14 cellular contexts compared by ENCODE assay signal in genomic region chr1:14498839-14499238, GRCh38.
A peak's percentile ranks its signal among the peaks of the same experiment; 100 is the strongest.
DNase-seq lines count a peak whose midpoint lies in the region; ATAC-seq and TF ChIP-seq lines count a peak whose summit lies in the region.
"Had no signal": no experiment of that assay in that cellular context is flagged by ENCODE, and none has a peak within 500 bp of the region (broad histone marks: within the 10 kb centered on the region; RNA-seq: fewer than 3 reads in every experiment).

No MANE protein-coding gene starts in this region.

- no peak overlapping the region for H3K27ac ChIP-seq in GM23338 (ENCODE audit: low read depth)
- peak overlapping the region in 3 of 4 donors; percentile 30 to 58 (median 52) for H3K27ac ChIP-seq in esophagus muscularis mucosa (replicated peaks in 1 of 4)
- no peak overlapping the region for H3K27ac ChIP-seq in substantia nigra (ENCODE audit: low read depth, low read length, poor library complexity, severe bottlenecking)
- H3K27ac ChIP-seq: BLaER1 treated with 17β-estradiol and CSF1 and Interleukin-3, amounts not matched to agents 10 nM and 100 nM had no signal

- no peak overlapping the region for H3K4me3 Mint-ChIP-seq in GM23338

- TF ChIP-seq CTCF in GM23338 (conservative IDR thresholded peaks at IDR 0.05; ENCODE audit: low read depth in 2 of 2) (no peak), esophagus muscularis mucosa (IDR thresholded peaks at IDR 0.05) (no peak), BE2C (IDR thresholded peaks at IDR 0.05; ENCODE audit: low read depth, low read length) (no peak)

- no peaks in the 10 kb centered on the region for H3K36me3 Mint-ChIP-seq in GM23338 (ENCODE audit: low read depth)

- DNase-seq in GM23338 (ENCODE audit: low spot score) (no peak), NCI-H748 (lab: John Stamatoyannopoulos, UW; ENCODE audit: unreplicated experiment) (peak; percentile 67), esophagus muscularis mucosa (ENCODE audit: extremely low spot score) (peak; percentile 64), mucosa of gallbladder (ENCODE audit: low spot score) (peak; percentile 50), substantia nigra (lab: John Stamatoyannopoulos, UW) (no peak), BE2C (no peak)
- DNase-seq: MM.1S, NCI-H1105 treated with DMSO at 0.1 percent for 48 hours, NCI-H2081, NCI-H510A, SHP77 treated with DMSO at 0.1 percent for 48 hours had no signal

- peaks cover 4% of the 10 kb centered on the region; the same call in 1 of the 2 replicates for H3K9me2 ChIP-seq in GM23338 (ENCODE audit: insufficient read depth)

- TF ChIP-seq EP300 in esophagus muscularis mucosa (IDR thresholded peaks at IDR 0.05): no peak

- no peaks in the 10 kb centered on the region for H4K20me1 ChIP-seq in GM23338 (replicated peaks; ENCODE audit: insufficient read depth)
- H4K20me1 ChIP-seq: BLaER1 treated with 17β-estradiol and CSF1 and Interleukin-3, amounts not matched to agents 10 nM and 100 nM had no signal

- H2AFZ ChIP-seq in GM23338: 0 out of 2 replicates have a peak overlapping the region, but pooled peaks have one; percentile 10

- intact Hi-C loops in esophagus muscularis mucosa (cut with DNase I): no loop called here

- H3K4me2 ChIP-seq in GM23338: no peak overlapping the region

- H3K27me3 Mint-ChIP-seq in GM23338 (ENCODE audit: insufficient read depth, low read depth, poor library complexity): no peaks in the 10 kb centered on the region

- no peaks in the 10 kb centered on the region for H3F3A ChIP-seq in GM23338 (replicated peaks; ENCODE audit: low read depth)

- no peaks in the 10 kb centered on the region for H3K27me3 ChIP-seq in GM23338 (ENCODE audit: insufficient read depth)
- no peaks in the 10 kb centered on the region for H3K27me3 ChIP-seq in esophagus muscularis mucosa
- H3K27me3 ChIP-seq in BE2C: no peaks in the 10 kb centered on the region
- H3K27me3 ChIP-seq: BLaER1 treated with 17β-estradiol and CSF1 and Interleukin-3, amounts not matched to agents 10 nM and 100 nM had no signal

- H3K27ac Mint-ChIP-seq in GM23338: no peak overlapping the region

- H3K4me3 ChIP-seq in GM23338 (no peak overlapping the region), esophagus muscularis mucosa (no peak overlapping the region), BE2C (ENCODE audit: low read depth, low read length) (no peak overlapping the region)
- H3K4me3 ChIP-seq: BLaER1 treated with 17β-estradiol and CSF1 and Interleukin-3, amounts not matched to agents 10 nM and 100 nM had no signal

- no peaks in the 10 kb centered on the region for H3K79me2 ChIP-seq in GM23338 (replicated peaks; ENCODE audit: insufficient read depth)

- WGBS in esophagus muscularis mucosa: 46% methylated on average over 6 of the region's 6 CpGs

- ATAC-seq in GM23338: no peak
- no peak for ATAC-seq in GM21360 (IDR thresholded peaks at IDR 0.05; ENCODE audit: unreplicated experiment)
- ATAC-seq: SK-N-SH treated with all-trans-retinoic acid at 6 μM for 48 hours had no signal

- no peaks in the 10 kb centered on the region for H3K9me3 Mint-ChIP-seq in GM23338

- no peaks in the 10 kb centered on the region for H3K9me3 ChIP-seq in esophagus muscularis mucosa
- H3K9me3 ChIP-seq in BE2C: no peaks in the 10 kb centered on the region
- H3K9me3 ChIP-seq: BLaER1 treated with 17β-estradiol and CSF1 and Interleukin-3, amounts not matched to agents 10 nM and 100 nM had no signal

- no peaks in the 10 kb centered on the region for H3K4me1 ChIP-seq in GM23338 (ENCODE audit: insufficient read depth)
- peaks cover 0 to 39% (median 36%) of the 10 kb centered on the region in 4 donors for H3K4me1 ChIP-seq in esophagus muscularis mucosa
- H3K4me1 ChIP-seq in BE2C: no peaks in the 10 kb centered on the region

- H3K36me3 ChIP-seq in GM23338 (ENCODE audit: insufficient read depth) (no peaks in the 10 kb centered on the region), esophagus muscularis mucosa (no peaks in the 10 kb centered on the region), BE2C (no peaks in the 10 kb centered on the region)
- H3K36me3 ChIP-seq: BLaER1 treated with 17β-estradiol and CSF1 and Interleukin-3, amounts not matched to agents 10 nM and 100 nM had no signal

- no peak for TF ChIP-seq POLR2A in esophagus muscularis mucosa (IDR thresholded peaks at IDR 0.05; ENCODE audit: low read depth)

- H3K4me1 Mint-ChIP-seq in GM23338: peaks cover 7% of the 10 kb centered on the region; the same call in 2 of the 3 replicates

TF ChIP-seq in GM23338, 12 proteins besides CTCF, POLR2A, EP300 and RAD21:
- no peak for TF ChIP-seq EZH2 (IDR thresholded peaks at IDR 0.05; ENCODE audit: low read depth, unreplicated experiment)
- no peak for TF ChIP-seq JUNB (IDR thresholded peaks at IDR 0.05; ENCODE audit: unreplicated experiment)
- TF ChIP-seq ETS1 (IDR thresholded peaks at IDR 0.05): no peak
- no peak for TF ChIP-seq EZH2phosphoT487 (IDR thresholded peaks at IDR 0.05; ENCODE audit: unreplicated experiment)
- no peak for TF ChIP-seq POLR2AphosphoS5 (IDR thresholded peaks at IDR 0.05; ENCODE audit: low read depth)
TF ChIP-seq in GM23338: peak in this region for 0.

Comparison
In these comparisons a context has a peak if more than half of its experiments do, and no peak if none do; other contexts are left out.
1. DNase-seq: peak in NCI-H748 (single experiment), esophagus muscularis mucosa (single experiment) and mucosa of gallbladder (single experiment); none in GM23338 (single experiment), substantia nigra (0 of 49) and BE2C (single experiment).
2. H3K27ac ChIP-seq: peak in esophagus muscularis mucosa (3 of 4); none in GM23338 (single experiment) and substantia nigra (single experiment).